In genomic region chr17:7308625-7309433, GRCh38 we compare ENCODE assay signal across 1 cellular context.
TF ChIP-seq lines count a peak whose summit lies in the region.

No MANE protein-coding gene starts in this region.

TF ChIP-seq in IMR-90, 13 proteins besides CTCF, POLR2A, EP300 and RAD21:
- TF ChIP-seq MAZ (IDR thresholded peaks at IDR 0.05; ENCODE audit: borderline replicate concordance, low read depth, low read length) (0 out of 2 replicates have a peak, but pooled peaks have one; percentile 18), CHD1 (IDR thresholded peaks at IDR 0.05; ENCODE audit: low read depth, low read length) (no peak)
